7 cellular contexts compared by ENCODE assay signal in genomic region chr11:14764899-14765527, GRCh38.
A peak's percentile ranks its signal among the peaks of the same experiment; 100 is the strongest.
DNase-seq lines count a peak whose midpoint lies in the region; ATAC-seq lines count a peak whose summit lies in the region.

No MANE protein-coding gene starts in this region.

- ATAC-seq in GM18907 (IDR thresholded peaks at IDR 0.05; ENCODE audit: unreplicated experiment) (peak; percentile 83), HG02642 (IDR thresholded peaks at IDR 0.05; ENCODE audit: poor library complexity, unreplicated experiment) (peak; percentile 94)
- peak; percentile 92 for ATAC-seq in central memory CD8-positive, alpha-beta T cell (replicated peaks; ENCODE audit: extremely low read depth, poor library complexity, severe bottlenecking)

- DNase-seq in NCI-H2107 treated with DMSO at 0.1 percent for 48 hours (lab: John Stamatoyannopoulos, UW; ENCODE audit: unreplicated experiment) (peak; percentile 61), NCI-H146 treated with DMSO at 0.1 percent for 48 hours (lab: John Stamatoyannopoulos, UW; ENCODE audit: unreplicated experiment) (no peak), C1 segment of cervical spinal cord (lab: John Stamatoyannopoulos, UW) (no peak), epidermal melanocyte (ENCODE audit: insufficient read length, low spot score) (no peak)
- DNase-seq in central memory CD8-positive, alpha-beta T cell (ENCODE audit: low spot score in 2 of 2): peak in 1 of 2 donors; percentile 49

- H3K27me3 Mint-ChIP-seq in central memory CD8-positive, alpha-beta T cell: no peaks in the 10 kb centered on the region

- peak overlapping the region; percentile 84 for H3K27ac Mint-ChIP-seq in central memory CD8-positive, alpha-beta T cell (ENCODE audit: low read depth)

- peaks cover 4% of the 10 kb centered on the region for H3K36me3 Mint-ChIP-seq in central memory CD8-positive, alpha-beta T cell (ENCODE audit: insufficient read depth)

- H3K4me1 Mint-ChIP-seq in central memory CD8-positive, alpha-beta T cell: peaks cover 22% of the 10 kb centered on the region

- no peaks in the 10 kb centered on the region for H3K9me3 Mint-ChIP-seq in central memory CD8-positive, alpha-beta T cell

- H3K4me3 Mint-ChIP-seq in central memory CD8-positive, alpha-beta T cell: peak overlapping the region; percentile 35
